8 cellular contexts compared by ENCODE assay signal in genomic region chr2:224357098-224357901, GRCh38. TPM values are rescaled to one million over a fixed set of nuclear protein-coding genes. Genes with fewer than 3 reads are reported as not detected.
DNase-seq lines count a peak whose midpoint lies in the region; ATAC-seq, FAIRE-seq and TF ChIP-seq lines count a peak whose summit lies in the region.

No MANE protein-coding gene starts in this region.

- CTCF ChIA-PET in endothelial cell of umbilical vein (lab: Charles Lee), result interaction anchor here (0.6 to 5.5 kb wide), 11 partner anchors 12 to 387 kb away, joined by 3 to 46 read pairs (median 12); no protein-coding TSS in a partner anchor

- H3K36me3 Mint-ChIP-seq in CD4-positive, CD25-positive, alpha-beta regulatory T cell, result no peaks in the 10 kb centered on the region
- H3K36me3 Mint-ChIP-seq in naive thymus-derived CD8-positive, alpha-beta T cell, result no peaks in the 10 kb centered on the region

- BruUV-seq in endothelial cell of umbilical vein (replicated peaks; lab: Mats Ljungman, UMichigan), result no TSS peak

- no peak overlapping the region for H3K9ac ChIP-seq in endothelial cell of umbilical vein (replicated peaks; ENCODE audit: extremely low read depth, insufficient read depth, low read length)

- H3K9me3 Mint-ChIP-seq in CD4-positive, CD25-positive, alpha-beta regulatory T cell, result no peaks in the 10 kb centered on the region
- H3K9me3 Mint-ChIP-seq in naive thymus-derived CD8-positive, alpha-beta T cell, result no peaks in the 10 kb centered on the region

- no peaks in the 10 kb centered on the region for H3K36me3 ChIP-seq in CD4-positive, CD25-positive, alpha-beta regulatory T cell (ENCODE audit: control insufficient read depth, insufficient read depth, low read length)
- H3K36me3 ChIP-seq in endothelial cell of umbilical vein (ENCODE audit: control insufficient read depth in 2 of 2, extremely low read depth in 1 of 2, insufficient read depth in 2 of 2, low read length in 2 of 2), result no peaks in the 10 kb centered on the region
- no peaks in the 10 kb centered on the region for H3K36me3 ChIP-seq in thoracic aorta

- no peaks in the 10 kb centered on the region for H4K20me1 ChIP-seq in endothelial cell of umbilical vein (replicated peaks; ENCODE audit: control insufficient read depth, extremely low read depth, insufficient read depth, low read length)

- H2AFZ ChIP-seq in endothelial cell of umbilical vein (ENCODE audit: low read depth, low read length), result no peak overlapping the region

- peak; percentile 36 to 81 (median 70) for DNase-seq in CD4-positive, CD25-positive, alpha-beta regulatory T cell
- DNase-seq in GM19240 (ENCODE audit: insufficient read length, low spot score), result peak; percentile 44
- DNase-seq in NCI-H82 (lab: John Stamatoyannopoulos, UW), result peak; percentile 76
- DNase-seq in activated CD4-positive, alpha-beta T cell treated with anti-CD3 and anti-CD28 coated beads, Interleukin-2, amount 50 U/mL, for 48 hours, result peak; percentile 46 to 63
- DNase-seq in endothelial cell of umbilical vein (ENCODE audit: low read depth, low spot score), result peak; percentile 82
- peak; percentile 19 to 74 (median 55) for DNase-seq in naive thymus-derived CD8-positive, alpha-beta T cell
- DNase-seq in thoracic aorta (ENCODE audit: low spot score), result no peak

- dilution Hi-C loops in endothelial cell of umbilical vein (cut with MboI; ENCODE audit: extremely low pct_ligation_motif_present, low sequenced_read_pairs), result no loop called here

- H3K9me1 ChIP-seq in endothelial cell of umbilical vein (replicated peaks; ENCODE audit: control insufficient read depth, extremely low read depth, insufficient read depth, low read length), result no peaks in the 10 kb centered on the region

- peak; percentile 96 for FAIRE-seq in endothelial cell of umbilical vein (lab: Jason Lieb, UNC)

- POLR2A ChIA-PET in endothelial cell of umbilical vein (lab: Charles Lee), result no interaction called here
- POLR2A ChIA-PET in naive thymus-derived CD8-positive, alpha-beta T cell (lab: Charles Lee), result no interaction called here

- H3K4me1 ChIP-seq in CD4-positive, CD25-positive, alpha-beta regulatory T cell (ENCODE audit: control insufficient read depth, insufficient read depth, low read length, poor library complexity, severe bottlenecking), result no peaks in the 10 kb centered on the region
- H3K4me1 ChIP-seq in endothelial cell of umbilical vein (ENCODE audit: control insufficient read depth, extremely low read depth, insufficient read depth, low read length) (no peaks in the 10 kb centered on the region), thoracic aorta (ENCODE audit: control insufficient read depth in 1 of 2, low read depth in 2 of 2) (no peaks in the 10 kb centered on the region)

- H3K27me3 ChIP-seq in CD4-positive, CD25-positive, alpha-beta regulatory T cell (ENCODE audit: control insufficient read depth, insufficient read depth, low read length), result peaks cover 1% of the 10 kb centered on the region
- H3K27me3 ChIP-seq in endothelial cell of umbilical vein (ENCODE audit: control insufficient read depth in 2 of 2, insufficient read depth in 2 of 2, low read length in 2 of 2), result peaks cover 0 to 3% of the 10 kb centered on the region in 2 experiments
- no peaks in the 10 kb centered on the region for H3K27me3 ChIP-seq in thoracic aorta (replicated peaks; ENCODE audit: insufficient read depth)

- intact Hi-C loops in endothelial cell of umbilical vein (cut with micrococcal nuclease), result loop anchor here (1.0 to 5.0 kb wide), 9 partner anchors 92 to 1303 kb away; partner anchors contain the start of gene CUL3

- H3K4me3 Mint-ChIP-seq in CD4-positive, CD25-positive, alpha-beta regulatory T cell, result no peak overlapping the region
- H3K4me3 Mint-ChIP-seq in naive thymus-derived CD8-positive, alpha-beta T cell, result no peak overlapping the region

- H3K4me2 ChIP-seq in endothelial cell of umbilical vein (ENCODE audit: insufficient read depth, low read length), result no peak overlapping the region

- peaks cover 7% of the 10 kb centered on the region for H3K27me3 Mint-ChIP-seq in CD4-positive, CD25-positive, alpha-beta regulatory T cell
- peaks cover 0 to 8% (median 3%) of the 10 kb centered on the region in 5 donors for H3K27me3 Mint-ChIP-seq in naive thymus-derived CD8-positive, alpha-beta T cell

- H3K9me3 ChIP-seq in CD4-positive, CD25-positive, alpha-beta regulatory T cell (ENCODE audit: control insufficient read depth in 2 of 2, low read length in 2 of 2), result no peaks in the 10 kb centered on the region
- H3K9me3 ChIP-seq in endothelial cell of umbilical vein (replicated peaks; ENCODE audit: control insufficient read depth, insufficient read depth, low read length) (no peaks in the 10 kb centered on the region), thoracic aorta (no peaks in the 10 kb centered on the region)

- no peak overlapping the region for H3K27ac ChIP-seq in CD4-positive, CD25-positive, alpha-beta regulatory T cell (ENCODE audit: insufficient read depth, low read length, poor library complexity, severe bottlenecking)
- H3K27ac ChIP-seq in endothelial cell of umbilical vein (ENCODE audit: insufficient read depth, low read depth, low read length) (no peak overlapping the region), thoracic aorta (no peak overlapping the region)

- TF ChIP-seq CTCF in endothelial cell of umbilical vein (IDR thresholded peaks at IDR 0.05; ENCODE audit: extremely low read depth in 1 of 2, insufficient read depth in 1 of 2, low read depth in 1 of 2, low read length in 2 of 2), result peak; percentile 44 to 68
- TF ChIP-seq CTCF in thoracic aorta (IDR thresholded peaks at IDR 0.05), result peak; percentile 80

- no peak overlapping the region for H3K4me3 ChIP-seq in CD4-positive, CD25-positive, alpha-beta regulatory T cell (ENCODE audit: low read depth, low read length)
- no peak overlapping the region for H3K4me3 ChIP-seq in endothelial cell of umbilical vein (replicated peaks in 1 of 3; ENCODE audit: insufficient read depth in 1 of 3, low read depth in 1 of 3, low read length in 3 of 3)
- H3K4me3 ChIP-seq in thoracic aorta, result no peak overlapping the region

- H3K27ac Mint-ChIP-seq in CD4-positive, CD25-positive, alpha-beta regulatory T cell, result no peak overlapping the region
- H3K27ac Mint-ChIP-seq in naive thymus-derived CD8-positive, alpha-beta T cell, result no peak overlapping the region

- peak; percentile 60 to 62 for ATAC-seq in CD4-positive, CD25-positive, alpha-beta regulatory T cell (ENCODE audit: low read depth in 2 of 2)
- peak; percentile 87 for ATAC-seq in HG03432 (IDR thresholded peaks at IDR 0.05; ENCODE audit: unreplicated experiment)
- peak; percentile 30 to 58 for ATAC-seq in naive thymus-derived CD8-positive, alpha-beta T cell
- ATAC-seq in thoracic aorta (ENCODE audit: insufficient number of reproducible peaks, low FRiP score, low read depth), result no peak

- no peaks in the 10 kb centered on the region for H3K4me1 Mint-ChIP-seq in CD4-positive, CD25-positive, alpha-beta regulatory T cell
- no peaks in the 10 kb centered on the region for H3K4me1 Mint-ChIP-seq in naive thymus-derived CD8-positive, alpha-beta T cell

- no peak for TF ChIP-seq POLR2A in endothelial cell of umbilical vein (IDR thresholded peaks at IDR 0.05; ENCODE audit: low read depth, low read length)

- H3K79me2 ChIP-seq in endothelial cell of umbilical vein (ENCODE audit: control insufficient read depth, insufficient read depth, low read length), result no peaks in the 10 kb centered on the region

TF ChIP-seq in endothelial cell of umbilical vein, 7 proteins besides CTCF, POLR2A, EP300 and RAD21:
- TF ChIP-seq FOS (IDR thresholded peaks at IDR 0.05; ENCODE audit: borderline replicate concordance, insufficient read depth, low read length) (no peak), MYC (IDR thresholded peaks at IDR 0.05; ENCODE audit: low read depth, low read length) (no peak), MAX (IDR thresholded peaks at IDR 0.05; ENCODE audit: insufficient read depth, insufficient read length) (no peak), EZH2 (IDR thresholded peaks at IDR 0.05; ENCODE audit: borderline replicate concordance, low read depth, low read length, severe bottlenecking) (no peak), GATA2 (IDR thresholded peaks at IDR 0.05; ENCODE audit: insufficient read depth, insufficient read length, low read depth, low read length) (no peak), JUN (IDR thresholded peaks at IDR 0.05; ENCODE audit: borderline replicate concordance, insufficient read depth, insufficient read length, low read depth) (no peak), POLR2AphosphoS5 (IDR thresholded peaks at IDR 0.05; ENCODE audit: insufficient read depth, low read depth, low read length) (no peak)

RNA-seq across cellular contexts. Expression of gene FAM124B, which starts 44.6 kb away (rescaled TPM):
- 5.2 TPM for total RNA-seq in CD4-positive, CD25-positive, alpha-beta regulatory T cell
- polyA plus RNA-seq in CD4-positive, CD25-positive, alpha-beta regulatory T cell, result 1 to 10 TPM; 1.6 to 4.2 (median 2.9) TPM
- total RNA-seq in endothelial cell of umbilical vein, result 81.4 and 82.0 TPM in 2 replicates
- polyA plus RNA-seq in endothelial cell of umbilical vein, result 91.7 and 119 TPM in 2 replicates
- polyA plus RNA-seq in endothelial cell of umbilical vein (2011; cell fraction: cytosol; rRNA removed), result 92.1 and 97.9 TPM in 2 replicates
- 146 and 167 TPM in 2 replicates for polyA plus RNA-seq in endothelial cell of umbilical vein (2011; cell fraction: nucleus; rRNA removed)
- polyA plus RNA-seq in endothelial cell of umbilical vein (2012), result 72.5 and 82.2 TPM in 2 replicates
- 291 and 351 TPM in 2 replicates for polyA minus RNA-seq in endothelial cell of umbilical vein
- not detected for polyA minus RNA-seq in endothelial cell of umbilical vein (2011; cell fraction: cytosol; rRNA and poly(A)+ RNA removed)
- polyA minus RNA-seq in endothelial cell of umbilical vein (2011; cell fraction: nucleus; rRNA and poly(A)+ RNA removed), result 376 and 437 TPM in 2 replicates
- total RNA-seq in naive thymus-derived CD8-positive, alpha-beta T cell, result not detected
- polyA plus RNA-seq in naive thymus-derived CD8-positive, alpha-beta T cell, result under 1 TPM in 2 of 3 donors, not detected in 1; 0.14 to 0.18 TPM
- total RNA-seq in thoracic aorta, result 1 to 10 TPM; 1.1 to 4.0 TPM

Comparison
In these comparisons a context has a peak if more than half of its experiments do, and no peak if none do; other contexts are left out.
1. RNA of gene FAM124B, which starts 44.6 kb away (total RNA-seq): 81.4 to 82.0 TPM in endothelial cell of umbilical vein; 5.2 TPM in CD4-positive, CD25-positive, alpha-beta regulatory T cell (single experiment), 1.1 to 4.0 TPM in thoracic aorta and not detected in naive thymus-derived CD8-positive, alpha-beta T cell; every median in the first group is over 10 times any median in the second.